ENCODE assay signal across 20 cellular contexts in genomic region chr5:169288066-169288753, GRCh38. TPM values are rescaled to one million over a fixed set of nuclear protein-coding genes. Genes with fewer than 3 reads are reported as not detected.
DNase-seq lines count a peak whose midpoint lies in the region; ATAC-seq and TF ChIP-seq lines count a peak whose summit lies in the region.
"Had no signal": no experiment of that assay in that cellular context is flagged by ENCODE, and none has a peak within 500 bp of the region (broad histone marks: within the 10 kb centered on the region; RNA-seq: fewer than 3 reads in every experiment).

No MANE protein-coding gene starts in this region.

- dilution Hi-C loops in mammary epithelial cell (cut with HindIII; ENCODE audit: low sequenced_read_pairs) = loop anchor here (5.0 kb wide), 1 partner anchor 34 kb away; no protein-coding TSS in a partner anchor

- H3K36me3 ChIP-seq in right atrium auricular region = no peaks in the 10 kb centered on the region
- H3K36me3 ChIP-seq in muscle layer of colon (ENCODE audit: insufficient read depth, low read length) = no peaks in the 10 kb centered on the region
- H3K36me3 ChIP-seq in thoracic aorta = no peaks in the 10 kb centered on the region
- H3K36me3 ChIP-seq in mammary epithelial cell (ENCODE audit: insufficient read depth, low read length) = no peaks in the 10 kb centered on the region
- H3K36me3 ChIP-seq: BE2C had no signal

- H3K9ac ChIP-seq in muscle layer of colon (ENCODE audit: low read length) = no peak overlapping the region
- no peak overlapping the region for H3K9ac ChIP-seq in mammary epithelial cell (ENCODE audit: insufficient read depth, low read length)

- ATAC-seq in left ventricle myocardium superior (no peak), thoracic aorta (ENCODE audit: insufficient number of reproducible peaks, low FRiP score, low read depth) (no peak)

- CTCF ChIA-PET in mammary epithelial cell (lab: Charles Lee; ENCODE audit: low non-redundant PET) = no interaction called here

- peaks cover 34% of the 10 kb centered on the region for H3K79me2 ChIP-seq in mammary epithelial cell (ENCODE audit: insufficient read depth, low read length)

- in situ Hi-C loops in mammary epithelial cell (cut with MboI; ENCODE audit: low sequenced_read_pairs in 2 of 2) = no loop called here

- DNase-seq in right atrium auricular region (ENCODE audit: low spot score) (no peak), left ventricle myocardium superior (no peak), thoracic aorta (ENCODE audit: low spot score) (no peak), NCI-H446 treated with DMSO at 0.1 percent for 48 hours (lab: John Stamatoyannopoulos, UW) (no peak), superior temporal gyrus (ENCODE audit: extremely low spot score) (no peak), mammary epithelial cell (no peak), nephron progenitor cell (no peak)
- DNase-seq: 8988T; BE2C; CD4-positive, CD25-positive, alpha-beta regulatory T cell; COR-L47; DMS 273 treated with DMSO at 0.1 percent for 48 hours; GDM1; H9; IMR-90; NCI-H1417; NCI-H187; NCI-H2227 treated with DMSO at 0.1 percent for 48 hours; NCI-H524 had no signal

- no peak overlapping the region for H3K4me3 Mint-ChIP-seq in nephron progenitor cell
- H3K4me3 Mint-ChIP-seq: CD4-positive, CD25-positive, alpha-beta regulatory T cell; H9 had no signal

- intact Hi-C loops in left ventricle myocardium superior (cut with micrococcal nuclease) (no loop called here), mammary epithelial cell (cut with micrococcal nuclease) (no loop called here)

- H3K4me1 Mint-ChIP-seq in nephron progenitor cell = peaks cover 16% of the 10 kb centered on the region
- H3K4me1 Mint-ChIP-seq: CD4-positive, CD25-positive, alpha-beta regulatory T cell; H9 had no signal

- peaks cover 20% of the 10 kb centered on the region for H3K27me3 Mint-ChIP-seq in nephron progenitor cell (ENCODE audit: low read depth, poor library complexity)
- H3K27me3 Mint-ChIP-seq: CD4-positive, CD25-positive, alpha-beta regulatory T cell had no signal

- H2AFZ ChIP-seq in mammary epithelial cell (ENCODE audit: low read depth, low read length) = no peak overlapping the region

- H3K4me1 ChIP-seq in right atrium auricular region = peaks cover 0 to 53% of the 10 kb centered on the region in 2 donors
- H3K4me1 ChIP-seq in muscle layer of colon (ENCODE audit: insufficient read depth, low read length) = peaks cover 62% of the 10 kb centered on the region
- peaks cover 10 to 40% of the 10 kb centered on the region in 2 donors for H3K4me1 ChIP-seq in thoracic aorta (ENCODE audit: control insufficient read depth in 1 of 2, low read depth in 2 of 2)
- H3K4me1 ChIP-seq in mammary epithelial cell (ENCODE audit: insufficient read depth, low read length) = peaks cover 14% of the 10 kb centered on the region

- no TSS peak for BruUV-seq in mammary epithelial cell (replicated peaks; lab: Mats Ljungman, UMichigan)

- no peaks in the 10 kb centered on the region for H3K27me3 ChIP-seq in right atrium auricular region
- no peaks in the 10 kb centered on the region for H3K27me3 ChIP-seq in muscle layer of colon (ENCODE audit: control insufficient read depth in 1 of 2, insufficient read depth in 2 of 2, low read length in 2 of 2)
- no peaks in the 10 kb centered on the region for H3K27me3 ChIP-seq in thoracic aorta (replicated peaks; ENCODE audit: insufficient read depth)
- H3K27me3 ChIP-seq in mammary epithelial cell (ENCODE audit: insufficient read depth, low read length) = no peaks in the 10 kb centered on the region
- H3K27me3 ChIP-seq: BE2C had no signal

- H3K27ac ChIP-seq in right atrium auricular region (peak overlapping the region; percentile 65 to 70), muscle layer of colon (ENCODE audit: low read depth, low read length) (peak overlapping the region; percentile 85), thoracic aorta (peak overlapping the region; percentile 68 to 69), mammary epithelial cell (ENCODE audit: insufficient read depth, low read depth, low read length) (no peak overlapping the region)

- no peak overlapping the region for H3K4me2 ChIP-seq in mammary epithelial cell (ENCODE audit: insufficient read depth, low read depth, low read length)

- H4K20me1 ChIP-seq in mammary epithelial cell (ENCODE audit: insufficient read depth, low read length) = no peaks in the 10 kb centered on the region

- no peak for TF ChIP-seq CTCF in right atrium auricular region (IDR thresholded peaks at IDR 0.05)
- TF ChIP-seq CTCF in thoracic aorta (IDR thresholded peaks at IDR 0.05) = no peak
- no peak for TF ChIP-seq CTCF in mammary epithelial cell (conservative IDR thresholded peaks at IDR 0.05 in 1 of 2, IDR thresholded peaks at IDR 0.05 in 1 of 2; ENCODE audit: extremely low read depth in 1 of 2, insufficient read depth in 1 of 2, low read depth in 1 of 2, low read length in 2 of 2)
- no peak for TF ChIP-seq CTCF in nephron progenitor cell (IDR thresholded peaks at IDR 0.05)

- H3K9me3 Mint-ChIP-seq in nephron progenitor cell = peaks cover 14% of the 10 kb centered on the region
- H3K9me3 Mint-ChIP-seq: H9 had no signal

- 86% methylated on average over 1 of the region's 1 CpG for WGBS in mammary epithelial cell (ENCODE audit: low coverage, missing lambda C conversion rate)

- no peak overlapping the region for H3K27ac Mint-ChIP-seq in nephron progenitor cell
- H3K27ac Mint-ChIP-seq: CD4-positive, CD25-positive, alpha-beta regulatory T cell; H9 had no signal

- H3K9me3 ChIP-seq in right atrium auricular region (peaks cover 0 to 6% of the 10 kb centered on the region in 2 donors), muscle layer of colon (ENCODE audit: low read length) (peaks cover 5% of the 10 kb centered on the region), thoracic aorta (no peaks in the 10 kb centered on the region), mammary epithelial cell (replicated peaks; ENCODE audit: insufficient read depth, low read length) (no peaks in the 10 kb centered on the region)
- H3K9me3 ChIP-seq: BE2C had no signal

- H3K4me3 ChIP-seq in right atrium auricular region (no peak overlapping the region), muscle layer of colon (ENCODE audit: low read depth in 1 of 2, low read length in 2 of 2) (no peak overlapping the region), thoracic aorta (no peak overlapping the region), mammary epithelial cell (replicated peaks in 1 of 3; ENCODE audit: insufficient read depth in 1 of 3, low read depth in 2 of 3, low read length in 3 of 3) (no peak overlapping the region)

- peaks cover 6% of the 10 kb centered on the region for H3K36me3 Mint-ChIP-seq in nephron progenitor cell (ENCODE audit: low read depth)
- H3K36me3 Mint-ChIP-seq: CD4-positive, CD25-positive, alpha-beta regulatory T cell had no signal

RNA-seq across cellular contexts. Expression of gene SLIT3, which starts 12.7 kb away (rescaled TPM):
- total RNA-seq in right atrium auricular region (10 to 100 TPM; 66.1 to 85.8 TPM), left ventricle myocardium superior (8.4 TPM), thoracic aorta (10 to 100 TPM; 80.1 to 86.9 TPM), mammary epithelial cell (10 to 100 TPM; 14.7 to 25.1 TPM)
- polyA plus RNA-seq in mammary epithelial cell = 21.7 TPM
- 40.2 TPM for polyA minus RNA-seq in mammary epithelial cell
- total RNA-seq: CD4-positive, CD25-positive, alpha-beta regulatory T cell had no signal
- polyA plus RNA-seq: CD4-positive, CD25-positive, alpha-beta regulatory T cell had no signal
